ENCODE assay signal across 8 cellular contexts in genomic region chr3:4981688-4982494, GRCh38. TPM values are rescaled to one million over a fixed set of nuclear protein-coding genes. Genes with fewer than 3 reads are reported as not detected.
A peak's percentile ranks its signal among the peaks of the same experiment; 100 is the strongest.
DNase-seq lines count a peak whose midpoint lies in the region; ATAC-seq and TF ChIP-seq lines count a peak whose summit lies in the region.

No MANE protein-coding gene starts in this region.

- WGBS in heart left ventricle, 4 donors = 7 to 17% (median 8%) methylated on average over 8 of the region's 8 CpGs
- 14% methylated on average over 8 of the region's 8 CpGs for WGBS in prostate gland

- H3K4me3 ChIP-seq in heart left ventricle (peak overlapping the region; percentile 78 to 100 (median 92)), epithelial cell of proximal tubule (ENCODE audit: low read depth, low read length) (peak overlapping the region; percentile 81), prostate gland (peak overlapping the region; percentile 68 to 69)

- TF ChIP-seq CTCF in heart left ventricle (IDR thresholded peaks at IDR 0.05) (peak in 9 of 12 donors; percentile 12 to 52 (median 36)), epithelial cell of proximal tubule (conservative IDR thresholded peaks at IDR 0.05; ENCODE audit: low read depth, low read length) (peak; percentile 49), prostate gland (IDR thresholded peaks at IDR 0.05) (peak in 3 of 4 experiments; percentile 33 to 67 (median 58))

- TF ChIP-seq POLR2A in heart left ventricle (IDR thresholded peaks at IDR 0.05) (no peak), prostate gland (IDR thresholded peaks at IDR 0.05) (peak; percentile 25)

- H3K27ac ChIP-seq in heart left ventricle (peak overlapping the region; percentile 59 to 100 (median 100)), prostate gland (peak overlapping the region; percentile 98)

- H3K27me3 ChIP-seq in heart left ventricle (no peaks in the 10 kb centered on the region), prostate gland (replicated peaks; ENCODE audit: insufficient read depth) (no peaks in the 10 kb centered on the region)

- H3K4me1 ChIP-seq in heart left ventricle = peaks cover 7 to 72% (median 51%) of the 10 kb centered on the region in 12 donors
- peaks cover 39% of the 10 kb centered on the region for H3K4me1 ChIP-seq in prostate gland (replicated peaks)

- ATAC-seq in heart left ventricle = no peak
- ATAC-seq in left ventricle myocardium superior = no peak
- no peak for ATAC-seq in SK-N-SH treated with all-trans-retinoic acid at 6 μM for 48 hours
- no peak for ATAC-seq in HG03196 (IDR thresholded peaks at IDR 0.05; ENCODE audit: unreplicated experiment)
- ATAC-seq in GM21381 (IDR thresholded peaks at IDR 0.05; ENCODE audit: unreplicated experiment) = no peak

- intact Hi-C loops in heart left ventricle (cut with DNase I) (loop anchor here in 7 of 10 donors (2.0 to 5.0 kb wide), 5 partner anchors 45 to 270 kb away; partner anchors contain the start of gene EDEM1 (in 1 of the 7)), left ventricle myocardium superior (cut with micrococcal nuclease) (loop anchor here (5.0 kb wide), 1 partner anchor 35 kb away; no protein-coding TSS in a partner anchor), prostate gland (cut with DNase I) (loop anchor here (2.0 to 10.0 kb wide), 3 partner anchors 173 to 327 kb away; no protein-coding TSS in a partner anchor)

- H3K36me3 ChIP-seq in heart left ventricle (peaks cover 2 to 47% (median 28%) of the 10 kb centered on the region in 9 donors), prostate gland (no peaks in the 10 kb centered on the region)

- H3K9me3 ChIP-seq in heart left ventricle (no peaks in the 10 kb centered on the region), prostate gland (no peaks in the 10 kb centered on the region)

- DNase-seq in heart left ventricle (no peak), left ventricle myocardium superior (no peak), epithelial cell of proximal tubule (ENCODE audit: low read depth) (no peak), prostate gland (ENCODE audit: low spot score) (no peak), occipital lobe (lab: John Stamatoyannopoulos, UW) (no peak)

TF ChIP-seq in SK-N-SH treated with all-trans-retinoic acid at 6 μM for 48 hours, 23 proteins besides CTCF, POLR2A, EP300 and RAD21:
- TF ChIP-seq ZC3H10 (CRISPR knock-in tag; IDR thresholded peaks at IDR 0.05) (peak; percentile 53), CSRNP3 (CRISPR knock-in tag; IDR thresholded peaks at IDR 0.05) (no peak), ARNTL (CRISPR knock-in tag; IDR thresholded peaks at IDR 0.05; ENCODE audit: borderline replicate concordance, low read depth) (no peak), GLIS3 (CRISPR knock-in tag; IDR thresholded peaks at IDR 0.05) (no peak), ZFP3 (CRISPR knock-in tag; IDR thresholded peaks at IDR 0.05) (no peak), RARB (CRISPR knock-in tag; IDR thresholded peaks at IDR 0.05) (no peak), ZFP30 (CRISPR knock-in tag; IDR thresholded peaks at IDR 0.05) (no peak), ZNF565 (CRISPR knock-in tag; conservative IDR thresholded peaks at IDR 0.05; ENCODE audit: low read depth) (no peak), POU6F1 (CRISPR knock-in tag; IDR thresholded peaks at IDR 0.05; ENCODE audit: borderline replicate concordance, low read depth) (no peak)

RNA-seq across cellular contexts. Expression of gene BHLHE40, which starts 2.7 kb away (rescaled TPM):
- total RNA-seq in heart left ventricle = 100 to 1,000 TPM in 1 of 9 donors, 10 to 100 TPM in 7, 1 to 10 TPM in 1; 8.5 to 109 (median 37.4) TPM
- polyA plus RNA-seq in heart left ventricle = 10 to 100 TPM; 10.7 to 12.5 TPM
- 26.8 TPM for total RNA-seq in left ventricle myocardium superior
- total RNA-seq in epithelial cell of proximal tubule = 47.2 and 96.3 TPM in 2 replicates
- 10 to 100 TPM; 32.3 to 52.0 TPM for total RNA-seq in prostate gland
- total RNA-seq in occipital lobe = 6.6 TPM
